34 cellular contexts compared by ENCODE assay signal in the genomic region with DNA sequence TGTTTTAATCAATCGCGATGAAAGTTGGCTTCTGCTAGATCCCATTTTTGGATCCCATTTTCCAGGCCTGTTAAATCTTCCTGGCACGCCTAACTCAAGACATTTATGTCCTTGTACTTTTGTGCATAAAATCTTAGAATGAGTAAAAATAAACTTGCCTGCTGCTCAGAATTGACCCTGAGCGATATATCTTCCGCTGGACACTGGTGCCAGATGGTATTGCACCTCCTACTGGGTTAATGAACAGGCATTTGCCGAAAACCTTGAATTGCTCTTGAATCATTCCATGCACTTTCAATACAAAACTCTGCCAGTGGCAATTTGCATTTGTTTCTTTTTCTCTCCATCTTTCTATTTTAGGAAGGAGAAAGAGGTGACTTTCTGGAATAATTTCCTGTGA.
A peak's percentile ranks its signal among the peaks of the same experiment; 100 is the strongest.
DNase-seq lines count a peak whose midpoint lies in the region; ATAC-seq, FAIRE-seq and TF ChIP-seq lines count a peak whose summit lies in the region.
"Had no signal": no experiment of that assay in that cellular context is flagged by ENCODE, and none has a peak within 500 bp of the region (broad histone marks: within the 10 kb centered on the region; RNA-seq: fewer than 3 reads in every experiment).

No MANE protein-coding gene starts in this region.

- H3K27me3 ChIP-seq in CD4-positive, alpha-beta T cell (ENCODE audit: control insufficient read depth, insufficient read depth, low read length), result no peaks in the 10 kb centered on the region
- H3K27me3 ChIP-seq: dorsolateral prefrontal cortex, left lung, MG63, neural progenitor cell, right atrium auricular region, uterus had no signal

- no peaks in the 10 kb centered on the region for H3K36me3 ChIP-seq in kidney (ENCODE audit: control insufficient read depth in 1 of 2, insufficient read depth in 2 of 2, low read length in 2 of 2)
- H3K36me3 ChIP-seq: left lung, MG63, neural progenitor cell, right atrium auricular region, thoracic aorta, uterus had no signal

- no peak for ATAC-seq in HG03378 (IDR thresholded peaks at IDR 0.05; ENCODE audit: unreplicated experiment)
- no peak for ATAC-seq in CD4-positive, alpha-beta T cell (ENCODE audit: poor library complexity)
- ATAC-seq: left lung had no signal

- CTCF ChIA-PET in RWPE1 (lab: Yijun Ruan, JAX), result no interaction called here
- CTCF ChIA-PET in CD4-positive, alpha-beta T cell (lab: Charles Lee), result interaction anchor here (1.3 kb wide), 1 partner anchor 14 kb away, joined by 3 read pairs; no protein-coding TSS in a partner anchor

- peaks cover 20% of the 10 kb centered on the region for H3K36me3 Mint-ChIP-seq in brain
- peaks cover 22% of the 10 kb centered on the region for H3K36me3 Mint-ChIP-seq in CD4-positive, alpha-beta T cell (ENCODE audit: low read depth)

- in situ Hi-C loops in G401 (cut with HindIII; ENCODE audit: low sequenced_read_pairs), result no loop called here

- no peak overlapping the region for H3K9ac ChIP-seq in kidney (ENCODE audit: low read length in 2 of 2)
- H3K9ac ChIP-seq: GM23248, KMS-11, neural progenitor cell had no signal

- H3K27ac ChIP-seq in kidney (ENCODE audit: low read depth in 2 of 2, low read length in 2 of 2) (peak overlapping the region in 1 of 2 donors; percentile 39), RWPE1 (no peak overlapping the region)
- H3K27ac ChIP-seq in CD4-positive, alpha-beta T cell (ENCODE audit: low read depth, low read length), result no peak overlapping the region
- H3K27ac ChIP-seq: dorsolateral prefrontal cortex, GM23248, KMS-11, left lung, neural progenitor cell, right atrium auricular region, thoracic aorta, uterus had no signal

- H3K27me3 Mint-ChIP-seq in brain, result no peaks in the 10 kb centered on the region
- H3K27me3 Mint-ChIP-seq in CD4-positive, alpha-beta T cell, result no peaks in the 10 kb centered on the region
- H3K27me3 Mint-ChIP-seq: activated naive CD8-positive, alpha-beta T cell treated with anti-CD3 and anti-CD28 coated beads for 36 hours; stimulated activated naive CD8-positive, alpha-beta T cell treated with anti-CD3 and anti-CD28 coated beads, Interleukin-15, Interleukin-2, amounts not matched to agents 100 ng/mL and 50 ng/mL, for 24 hours had no signal

- H3K4me1 Mint-ChIP-seq in brain, result peaks cover 51% of the 10 kb centered on the region
- H3K4me1 Mint-ChIP-seq in CD4-positive, alpha-beta T cell (ENCODE audit: low read depth), result peaks cover 75% of the 10 kb centered on the region

- no peak overlapping the region for H3K4me3 Mint-ChIP-seq in brain
- no peak overlapping the region for H3K4me3 Mint-ChIP-seq in CD4-positive, alpha-beta T cell
- H3K4me3 Mint-ChIP-seq: activated naive CD8-positive, alpha-beta T cell treated with anti-CD3 and anti-CD28 coated beads for 36 hours; CD14-positive monocyte; neural progenitor cell; stimulated activated naive CD8-positive, alpha-beta T cell treated with anti-CD3 and anti-CD28 coated beads, Interleukin-15, Interleukin-2, amounts not matched to agents 100 ng/mL and 50 ng/mL, for 24 hours had no signal

- intact Hi-C loops in kidney (cut with DNase I), result no loop called here
- intact Hi-C loops in CD4-positive, alpha-beta T cell (cut with DNase I, micrococcal nuclease), result no loop called here

- H3K4me1 ChIP-seq in kidney (ENCODE audit: control insufficient read depth in 1 of 2, insufficient read depth in 1 of 2, low read depth in 1 of 2, low read length in 2 of 2), result peaks cover 12 to 27% of the 10 kb centered on the region in 2 donors
- H3K4me1 ChIP-seq: uterus had no signal

- peak; percentile 55 for DNase-seq in G401 (ENCODE audit: low spot score)
- DNase-seq in NCI-H69 (lab: John Stamatoyannopoulos, UW), result peak; percentile 80
- no peak for DNase-seq in kidney
- DNase-seq in RWPE1 (ENCODE audit: low spot score), result no peak
- no peak for DNase-seq in CD4-positive, alpha-beta T cell
- DNase-seq in activated T-cell treated with anti-CD3 and anti-CD28 coated beads, Interleukin-2, amount 50 U/mL, for 1 hour, result no peak
- DNase-seq: activated CD4-positive, alpha-beta T cell treated with anti-CD3 and anti-CD28 coated beads for 48 hours; activated gamma-delta T cell; activated naive CD8-positive, alpha-beta T cell treated with anti-CD3 and anti-CD28 coated beads for 36 hours; aorta; Calu3; cerebellar nuclear complex; left lung; NCI-H1105; NCI-H2029; posterior cingulate gyrus; SIG-M5; stimulated activated CD4-positive, alpha-beta T cell treated with anti-CD3 and anti-CD28 coated beads, Interleukin-1b, Interleukin-23, amount 100 ng/mL, for 48 hours; SW 1271; T1000; uterus had no signal

- TF ChIP-seq CTCF in brain (conservative IDR thresholded peaks at IDR 0.05) (no peak), kidney (IDR thresholded peaks at IDR 0.05; ENCODE audit: borderline replicate concordance, extremely low read depth, insufficient read depth) (peak; percentile 15), RWPE1 (conservative IDR thresholded peaks at IDR 0.05; ENCODE audit: low read depth) (no peak)
- TF ChIP-seq CTCF in CD4-positive, alpha-beta T cell (IDR thresholded peaks at IDR 0.05), result no peak

- H3K9me3 ChIP-seq in kidney (ENCODE audit: control insufficient read depth in 1 of 2, low read length in 2 of 2), result no peaks in the 10 kb centered on the region
- H3K9me3 ChIP-seq in CD4-positive, alpha-beta T cell (ENCODE audit: control insufficient read depth, low read length), result no peaks in the 10 kb centered on the region
- H3K9me3 ChIP-seq: MG63, right atrium auricular region, thoracic aorta, uterus had no signal

- H3K9me3 Mint-ChIP-seq in brain, result peaks cover 0 to 7% (median 3%) of the 10 kb centered on the region in 5 experiments
- peaks cover 2% of the 10 kb centered on the region for H3K9me3 Mint-ChIP-seq in CD4-positive, alpha-beta T cell

- H3K4me3 ChIP-seq in kidney (ENCODE audit: low read length in 2 of 2), result no peak overlapping the region
- H3K4me3 ChIP-seq: dorsolateral prefrontal cortex, GM23248, left lung, MG63, neural progenitor cell, right atrium auricular region, thoracic aorta, uterus had no signal

- no peak for FAIRE-seq in kidney (lab: Jason Lieb, UNC)
- FAIRE-seq: A204.1, GM18507 had no signal

- peak overlapping the region; percentile 1 to 64 (median 37) for H3K27ac Mint-ChIP-seq in brain
- H3K27ac Mint-ChIP-seq in CD4-positive, alpha-beta T cell, result no peak overlapping the region
- H3K27ac Mint-ChIP-seq: activated naive CD8-positive, alpha-beta T cell treated with anti-CD3 and anti-CD28 coated beads for 36 hours; CD14-positive monocyte; neural progenitor cell; stimulated activated naive CD8-positive, alpha-beta T cell treated with anti-CD3 and anti-CD28 coated beads, Interleukin-15, Interleukin-2, amounts not matched to agents 100 ng/mL and 50 ng/mL, for 24 hours had no signal

- POLR2A ChIA-PET in RWPE1 (lab: Yijun Ruan, JAX; ENCODE audit: low non-redundant PET), result no interaction called here
- POLR2A ChIA-PET in CD4-positive, alpha-beta T cell (lab: Charles Lee), result no interaction called here

Comparison
In these comparisons a context has a peak if more than half of its experiments do, and no peak if none do; other contexts are left out.
1. DNase-seq: peak in G401 (single experiment) and NCI-H69 (single experiment); none in kidney (single experiment), RWPE1 (single experiment), CD4-positive, alpha-beta T cell (0 of 10) and activated T-cell treated with anti-CD3 and anti-CD28 coated beads, Interleukin-2, amount 50 U/mL, for 1 hour (single experiment).